Comparison of ENCODE assay signal across 25 cellular contexts in genomic region chr6:20939161-20939775, GRCh38.
A peak's percentile ranks its signal among the peaks of the same experiment; 100 is the strongest.
DNase-seq lines count a peak whose midpoint lies in the region; ATAC-seq and TF ChIP-seq lines count a peak whose summit lies in the region.
"Had no signal": no experiment of that assay in that cellular context is flagged by ENCODE, and none has a peak within 500 bp of the region (broad histone marks: within the 10 kb centered on the region; RNA-seq: fewer than 3 reads in every experiment).

No MANE protein-coding gene starts in this region.

- no peak for TF ChIP-seq CTCF in progenitor cell of endocrine pancreas (IDR thresholded peaks at IDR 0.05; ENCODE audit: unreplicated experiment)

- H3K27ac Mint-ChIP-seq in progenitor cell of endocrine pancreas, result peak overlapping the region; percentile 27
- H3K27ac Mint-ChIP-seq: activated CD8-positive, alpha-beta T cell treated with anti-CD3 and anti-CD28 coated beads, Interleukin-2, amount 10 ng/mL, durations not matched to agents 7 days and 5 days; stimulated activated naive CD8-positive, alpha-beta T cell treated with anti-CD3 and anti-CD28 coated beads, Interleukin-15, amount 100 ng/mL, for 72 hours had no signal

- peaks cover 9% of the 10 kb centered on the region for H3K4me1 Mint-ChIP-seq in progenitor cell of endocrine pancreas (ENCODE audit: low read depth)
- H3K4me1 Mint-ChIP-seq: central memory CD8-positive, alpha-beta T cell; stimulated activated naive CD8-positive, alpha-beta T cell treated with anti-CD3 and anti-CD28 coated beads, Interleukin-15, amount 100 ng/mL, for 72 hours had no signal

- H3K36me3 Mint-ChIP-seq in progenitor cell of endocrine pancreas (ENCODE audit: insufficient read depth), result peaks cover 12% of the 10 kb centered on the region

- ATAC-seq in GM18907 (IDR thresholded peaks at IDR 0.05; ENCODE audit: unreplicated experiment) (peak; percentile 70), HG03175 (IDR thresholded peaks at IDR 0.05; ENCODE audit: unreplicated experiment) (peak; percentile 53), GM21576 (IDR thresholded peaks at IDR 0.05; ENCODE audit: unreplicated experiment) (no peak)
- ATAC-seq: activated CD8-positive, alpha-beta T cell treated with anti-CD3 and anti-CD28 coated beads, Interleukin-2, amount 10 ng/mL, durations not matched to agents 7 days and 5 days; K562; lower lobe of right lung; stimulated activated naive CD8-positive, alpha-beta T cell treated with anti-CD3 and anti-CD28 coated beads, Interleukin-15, amount 100 ng/mL, for 72 hours had no signal

- no peaks in the 10 kb centered on the region for H3K27me3 Mint-ChIP-seq in progenitor cell of endocrine pancreas
- H3K27me3 Mint-ChIP-seq: CD4-positive, CD25-positive, alpha-beta regulatory T cell; central memory CD8-positive, alpha-beta T cell; stimulated activated naive CD8-positive, alpha-beta T cell treated with anti-CD3 and anti-CD28 coated beads, Interleukin-15, amount 100 ng/mL, for 72 hours had no signal

- DNase-seq in NCI-H748 (lab: John Stamatoyannopoulos, UW; ENCODE audit: unreplicated experiment), result peak; percentile 82
- no peak for DNase-seq in progenitor cell of endocrine pancreas (ENCODE audit: low spot score, unreplicated experiment)
- DNase-seq in GM19240 (ENCODE audit: insufficient read length, low spot score), result no peak
- no peak for DNase-seq in SIG-M5 treated with dmso at 0.1 percent for 504 hours (lab: John Stamatoyannopoulos, UW; ENCODE audit: unreplicated experiment)
- DNase-seq: activated CD4-positive, alpha-beta T cell treated with anti-CD3 and anti-CD28 coated beads for 1 hour; activated CD8-positive, alpha-beta T cell treated with anti-CD3 and anti-CD28 coated beads, Interleukin-2, amount 10 ng/mL, durations not matched to agents 7 days and 5 days; activated gamma-delta T cell; activated T-cell treated with anti-CD3 and anti-CD28 coated beads, Interleukin-2, amount 50 U/mL, for 1 hour; CD4-positive, CD25-positive, alpha-beta regulatory T cell; DMS153; GF-D8; lower lobe of right lung; MG63; NCI-H1694; NCI-H82; posterior cingulate gyrus; SHP77; stimulated activated naive CD8-positive, alpha-beta T cell treated with anti-CD3 and anti-CD28 coated beads, Interleukin-15, amount 100 ng/mL, for 72 hours; tibial artery had no signal

- no peak overlapping the region for H3K4me3 Mint-ChIP-seq in progenitor cell of endocrine pancreas (ENCODE audit: low read depth)
- H3K4me3 Mint-ChIP-seq: activated CD8-positive, alpha-beta T cell treated with anti-CD3 and anti-CD28 coated beads, Interleukin-2, amount 10 ng/mL, durations not matched to agents 7 days and 5 days; central memory CD8-positive, alpha-beta T cell; neural crest cell; stimulated activated naive CD8-positive, alpha-beta T cell treated with anti-CD3 and anti-CD28 coated beads, Interleukin-15, amount 100 ng/mL, for 72 hours had no signal

- peaks cover 24% of the 10 kb centered on the region for H3K9me3 Mint-ChIP-seq in progenitor cell of endocrine pancreas (ENCODE audit: low read depth)
